ENCODE assay signal across 1 cellular context in genomic region chr6:1619106-1619665, GRCh38.
TF ChIP-seq lines count a peak whose summit lies in the region.

No MANE protein-coding gene starts in this region.

TF ChIP-seq in endothelial cell of umbilical vein, 7 proteins besides CTCF, POLR2A, EP300 and RAD21:
- peak; percentile 3 for TF ChIP-seq POLR2AphosphoS5 (IDR thresholded peaks at IDR 0.05; ENCODE audit: insufficient read depth, low read depth, low read length)
- no peak for TF ChIP-seq FOS (IDR thresholded peaks at IDR 0.05; ENCODE audit: borderline replicate concordance, insufficient read depth, low read length)
